ENCODE assay signal across 8 cellular contexts in the genomic region with DNA sequence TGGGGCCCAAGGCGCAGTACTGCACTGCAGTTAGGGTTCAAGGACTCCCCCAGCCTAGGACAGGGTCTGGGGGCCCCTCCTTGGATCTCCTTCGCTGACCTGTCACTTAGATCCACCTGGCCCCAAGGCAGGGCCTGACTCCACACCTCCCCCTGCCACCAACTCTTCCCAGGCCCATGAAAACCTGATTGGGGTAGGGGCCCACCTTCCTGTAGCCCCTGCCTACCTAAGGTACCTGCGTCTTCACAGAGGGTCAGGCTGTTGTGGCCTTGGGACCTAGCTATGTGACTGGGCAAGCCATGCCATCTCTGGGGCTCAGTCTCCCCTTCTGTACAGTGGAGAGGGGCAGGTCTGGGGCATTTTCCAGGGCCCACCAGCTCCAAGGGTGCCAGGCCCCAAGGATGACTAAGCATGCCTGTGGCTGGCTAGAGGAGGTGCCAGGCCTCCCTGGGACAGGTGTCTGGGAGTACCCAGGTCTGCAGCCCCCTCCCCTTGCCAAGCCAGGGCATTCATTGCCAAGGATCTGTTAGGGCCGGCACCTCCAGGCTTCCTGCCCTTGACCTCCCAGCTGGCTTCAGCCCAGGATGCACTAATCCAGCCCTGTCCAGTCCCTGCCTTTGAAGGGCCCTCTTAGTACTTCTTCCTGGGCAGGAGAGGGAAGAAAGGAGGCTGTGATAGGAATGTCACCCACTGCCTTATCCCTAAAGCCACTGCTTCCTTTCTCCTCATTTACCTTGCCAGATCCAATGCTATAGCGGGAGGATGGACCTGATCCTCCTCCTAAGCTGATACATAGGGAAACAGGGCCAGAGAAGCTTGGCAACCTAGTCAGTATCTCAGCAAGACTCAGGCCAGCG. TPM values are rescaled to one million over a fixed set of nuclear protein-coding genes. Genes with fewer than 3 reads are reported as not detected.
A peak's percentile ranks its signal among the peaks of the same experiment; 100 is the strongest.
DNase-seq lines count a peak whose midpoint lies in the region; ATAC-seq and TF ChIP-seq lines count a peak whose summit lies in the region.

No MANE protein-coding gene starts in this region.

- peak; percentile 59 for DNase-seq in Daoy (ENCODE audit: low read depth)
- peak; percentile 50 to 58 for DNase-seq in PC-9
- no peak for DNase-seq in epithelial cell of proximal tubule (ENCODE audit: low read depth)
- no peak for DNase-seq in NCI-H345 treated with DMSO at 0.1 percent for 48 hours (lab: John Stamatoyannopoulos, UW; ENCODE audit: unreplicated experiment)
- DNase-seq in iPS-NIHi11 (ENCODE audit: low spot score), result no peak
- DNase-seq in stimulated activated CD8-positive, alpha-beta memory T cell treated with anti-CD3 and anti-CD28 coated beads, Interleukin-4, amount 100 ng/mL, for 48 hours, result no peak

- POLR2A ChIA-PET in PC-9 (lab: Charles Lee; ENCODE audit: unreplicated experiment), result interaction anchor here (0.6 kb wide), 2 partner anchors 113 to 1512 kb away, joined by 4 to 5 read pairs; no protein-coding TSS in a partner anchor

- no peaks in the 10 kb centered on the region for H3K9me3 ChIP-seq in PC-9 (ENCODE audit: insufficient read depth, low read depth)
- H3K9me3 ChIP-seq in parathyroid adenoma (ENCODE audit: control insufficient read depth, low read length), result no peaks in the 10 kb centered on the region

- TF ChIP-seq CTCF in PC-9 (conservative IDR thresholded peaks at IDR 0.05) (no peak), epithelial cell of proximal tubule (conservative IDR thresholded peaks at IDR 0.05; ENCODE audit: low read depth, low read length) (no peak), parathyroid adenoma (IDR thresholded peaks at IDR 0.05) (no peak)

- no peaks in the 10 kb centered on the region for H3K9me2 ChIP-seq in PC-9 (ENCODE audit: insufficient read depth)

- H3K27me3 ChIP-seq in PC-9 (ENCODE audit: insufficient read depth, low read depth), result no peaks in the 10 kb centered on the region
- no peaks in the 10 kb centered on the region for H3K27me3 ChIP-seq in parathyroid adenoma (ENCODE audit: control insufficient read depth, insufficient read depth, low read length)

- peaks cover 11% of the 10 kb centered on the region; the same call in 1 of the 2 replicates for H3K36me3 ChIP-seq in PC-9 (ENCODE audit: low read depth)
- H3K36me3 ChIP-seq in parathyroid adenoma (ENCODE audit: control insufficient read depth, insufficient read depth, low read length), result no peaks in the 10 kb centered on the region

- intact Hi-C loops in PC-9 (cut with micrococcal nuclease; ENCODE audit: unreplicated experiment), result loop anchor here (1.0 to 2.0 kb wide), 2 partner anchors 8 to 90 kb away; a partner anchor contains a TSS

- CTCF ChIA-PET in PC-9 (lab: Charles Lee), result interaction anchor here (0.6 kb wide), 1 partner anchor 48 kb away, joined by 3 read pairs; no protein-coding TSS in a partner anchor

- H3K79me2 ChIP-seq in PC-9 (ENCODE audit: low read depth) (peaks cover 32% of the 10 kb centered on the region), parathyroid adenoma (no peaks in the 10 kb centered on the region)

- peaks cover 6% of the 10 kb centered on the region; the same call in 1 of the 2 replicates for H4K20me1 ChIP-seq in PC-9 (ENCODE audit: insufficient read depth)

- H2AFZ ChIP-seq in PC-9 (peak overlapping the region; percentile 85), parathyroid adenoma (peak overlapping the region; percentile 65)

- H3K4me1 ChIP-seq in PC-9 (replicated peaks; ENCODE audit: insufficient read depth), result peaks cover 18% of the 10 kb centered on the region
- H3K4me1 ChIP-seq in parathyroid adenoma, result peaks cover 3% of the 10 kb centered on the region

- H3K4me3 ChIP-seq in PC-9 (peak overlapping the region; percentile 97), epithelial cell of proximal tubule (ENCODE audit: low read depth, low read length) (peak overlapping the region; percentile 82), parathyroid adenoma (ENCODE audit: low read depth, low read length) (peak overlapping the region; percentile 60)

- ATAC-seq in HG02623 (IDR thresholded peaks at IDR 0.05; ENCODE audit: unreplicated experiment), result no peak

- H3K27ac ChIP-seq in PC-9 (peak overlapping the region; percentile 62), parathyroid adenoma (no peak overlapping the region)

- H3K9ac ChIP-seq in parathyroid adenoma, result no peak overlapping the region

- peaks cover 17% of the 10 kb centered on the region for H3F3A ChIP-seq in PC-9 (ENCODE audit: insufficient read depth, low read depth)

- TSS peak; percentile 28 for BruUV-seq in PC-9 (replicated peaks; lab: Mats Ljungman, UMichigan)

- H3K4me2 ChIP-seq in PC-9 (peak overlapping the region; percentile 96), parathyroid adenoma (ENCODE audit: low read length) (peak overlapping the region; percentile 92)

RNA-seq across cellular contexts. Expression of a gene that starts 1.3 kb away (rescaled TPM):
- total RNA-seq in Daoy (2014; rRNA removed; shearing (Covaris generic)), result 41.0 and 52.2 TPM in 2 replicates
- total RNA-seq in PC-9 (2021) (128 and 148 TPM in 2 replicates), epithelial cell of proximal tubule (55.0 and 79.3 TPM in 2 replicates)

RNA-seq across cellular contexts. Expression of a gene that starts 57.0 kb away (rescaled TPM):
- total RNA-seq in Daoy (2014; rRNA removed; shearing (Covaris generic)), result 0.06 and 0.23 TPM in 2 replicates
- 0.11 TPM in 1 of 2 replicates, not detected in the other for total RNA-seq in PC-9 (2021)
- 0.12 TPM in 1 of 2 replicates, not detected in the other for total RNA-seq in epithelial cell of proximal tubule

Comparison
In these comparisons a context has a peak if more than half of its experiments do, and no peak if none do; other contexts are left out.
1. DNase-seq: peak in Daoy (single experiment) and PC-9 (2 of 2); none in epithelial cell of proximal tubule (single experiment), NCI-H345 treated with DMSO at 0.1 percent for 48 hours (single experiment), iPS-NIHi11 (single experiment) and stimulated activated CD8-positive, alpha-beta memory T cell treated with anti-CD3 and anti-CD28 coated beads, Interleukin-4, amount 100 ng/mL, for 48 hours (single experiment).
2. Peak in every context shown above with its lines, with median percentiles within 50 percentile points of each other: H3K4me3 ChIP-seq.